ENCODE assay signal across 8 cellular contexts in genomic region chr3:59049671-59050331, GRCh38. TPM values are rescaled to one million over a fixed set of nuclear protein-coding genes. Genes with fewer than 3 reads are reported as not detected.
A peak's percentile ranks its signal among the peaks of the same experiment; 100 is the strongest.
DNase-seq lines count a peak whose midpoint lies in the region; ATAC-seq and TF ChIP-seq lines count a peak whose summit lies in the region.

TSS of gene CFAP20DC (minus strand) at chr3:59050025. CDS start at chr3:59049631, 394 bp downstream.

- peak; percentile 71 for DNase-seq in AG04450 (ENCODE audit: low read depth, low spot score)
- DNase-seq in NCI-H345 treated with DMSO at 0.1 percent for 48 hours (lab: John Stamatoyannopoulos, UW; ENCODE audit: unreplicated experiment) = peak; percentile 87
- DNase-seq in activated CD4-positive, alpha-beta T cell treated with anti-CD3 and anti-CD28 coated beads, Interleukin-2, amount 50 U/mL, for 4 hours = peak; percentile 78 to 84
- DNase-seq in right lobe of liver = peak; percentile 94 to 97 (median 94)
- DNase-seq in stimulated activated CD4-positive, alpha-beta T cell treated with anti-CD3 and anti-CD28 coated beads, Interleukin-4, amount 100 ng/mL, for 24 hours = peak; percentile 89

- H3K9me3 ChIP-seq in AG04450 (ENCODE audit: control insufficient read depth, insufficient read depth, low read length) (peaks cover 3% of the 10 kb centered on the region; the same call in 1 of the 2 replicates), duodenal mucosa (ENCODE audit: control insufficient read depth in 1 of 2, low read length in 2 of 2) (no peaks in the 10 kb centered on the region), right lobe of liver (no peaks in the 10 kb centered on the region)

- H3K27me3 ChIP-seq in AG04450 (ENCODE audit: control insufficient read depth, insufficient read depth, low read length) (no peaks in the 10 kb centered on the region), duodenal mucosa (ENCODE audit: control insufficient read depth in 1 of 2, insufficient read depth in 2 of 2, low read length in 2 of 2) (no peaks in the 10 kb centered on the region), right lobe of liver (no peaks in the 10 kb centered on the region)

- H3K4me1 ChIP-seq in duodenal mucosa (ENCODE audit: control insufficient read depth in 1 of 2, insufficient read depth in 2 of 2, low read length in 2 of 2) (peaks cover 4 to 6% of the 10 kb centered on the region in 2 donors), right lobe of liver (peaks cover 0 to 3% (median 0%) of the 10 kb centered on the region in 4 donors)

- TF ChIP-seq POLR2A in GM18951 (IDR thresholded peaks at IDR 0.05; ENCODE audit: extremely low read depth, insufficient read depth, insufficient read length) (peak; percentile 83), right lobe of liver (IDR thresholded peaks at IDR 0.05) (peak; percentile 88)

- in situ Hi-C loops in GM18951 (cut with MboI; ENCODE audit: low sequenced_read_pairs, unreplicated experiment) = loop anchor here (25.0 kb wide), 1 partner anchor 412 kb away; no protein-coding TSS in a partner anchor

- intact Hi-C loops in right lobe of liver (cut with DNase I) = loop anchor here (5.0 to 10.0 kb wide), 3 partner anchors 52 to 405 kb away; no protein-coding TSS in a partner anchor

- peak; percentile 99 for ATAC-seq in HG03159 (IDR thresholded peaks at IDR 0.05; ENCODE audit: unreplicated experiment)
- ATAC-seq in right lobe of liver = peak; percentile 97 to 98 (median 98)

- POLR2A ChIA-PET in AG04450 (lab: Yijun Ruan, JAX) = no interaction called here

- H3K9ac ChIP-seq in duodenal mucosa (ENCODE audit: low read depth in 1 of 2, low read length in 2 of 2) = peak within 1 kb of the TSS in 1 of 2 donors; percentile 63

- no peak for TF ChIP-seq CTCF in AG04450 (IDR thresholded peaks at IDR 0.05; ENCODE audit: low read depth, low read length)
- no peak for TF ChIP-seq CTCF in right lobe of liver (IDR thresholded peaks at IDR 0.05)

- H3K4me3 ChIP-seq in AG04450 (ENCODE audit: low read depth, low read length) (peak within 1 kb of the TSS; percentile 72), duodenal mucosa (ENCODE audit: low read depth in 1 of 2, low read length in 2 of 2) (peak within 1 kb of the TSS; percentile 64 to 68), right lobe of liver (peak within 1 kb of the TSS; percentile 61 to 79 (median 64))

- WGBS in right lobe of liver (ENCODE audit: insufficient coverage, low coverage, low lambda C conversion rate, missing lambda C conversion rate) = 2% methylated on average over 15 of the region's 60 CpGs

- H3K36me3 ChIP-seq in duodenal mucosa (ENCODE audit: control insufficient read depth in 1 of 2, insufficient read depth in 2 of 2, low read length in 2 of 2) (no peaks in the 10 kb centered on the region), right lobe of liver (no peaks in the 10 kb centered on the region)

- CTCF ChIA-PET in AG04450 (lab: Charles Lee) = no interaction called here

- H3K27ac ChIP-seq in AG04450 (ENCODE audit: low read depth, low read length) (peak within 1 kb of the TSS; percentile 35), duodenal mucosa (ENCODE audit: low read depth, low read length) (no peak within 1 kb of the TSS), right lobe of liver (peak within 1 kb of the TSS in 2 of 3 donors; percentile 75 to 86)

RNA-seq across cellular contexts. Expression of gene CFAP20DC, which starts in this region (rescaled TPM):
- 2.1 and 3.5 TPM in 2 replicates for polyA plus RNA-seq in AG04450 (2011; rRNA removed)
- 1.1 and 1.4 TPM in 2 replicates for polyA minus RNA-seq in AG04450 (2011; rRNA and poly(A)+ RNA removed)
- 1 to 10 TPM in 5 of 6 experiments, under 1 TPM in 1; 0.67 to 2.7 (median 1.5) TPM for total RNA-seq in right lobe of liver
